In genomic region chr7:272108-272615, GRCh38 we compare ENCODE assay signal across 24 cellular contexts. TPM values are rescaled to one million over a fixed set of nuclear protein-coding genes. Genes with fewer than 3 reads are reported as not detected.
DNase-seq lines count a peak whose midpoint lies in the region; TF ChIP-seq lines count a peak whose summit lies in the region.
"Had no signal": no experiment of that assay in that cellular context is flagged by ENCODE, and none has a peak within 500 bp of the region (broad histone marks: within the 10 kb centered on the region; RNA-seq: fewer than 3 reads in every experiment).

No MANE protein-coding gene starts in this region.

- H3K9ac ChIP-seq in mesenchymal stem cell (ENCODE audit: low read length), result no peak overlapping the region
- H3K9ac ChIP-seq: BLaER1 had no signal

- no peak overlapping the region for H3K18ac ChIP-seq in mesenchymal stem cell (ENCODE audit: low read depth in 1 of 2, low read length in 2 of 2)

- no peak overlapping the region for H3K4ac ChIP-seq in mesenchymal stem cell (ENCODE audit: low read depth in 1 of 2, low read length in 2 of 2)

- H3K27me3 ChIP-seq in mesenchymal stem cell (ENCODE audit: control insufficient read depth in 1 of 2, insufficient read depth in 1 of 2, low read length in 2 of 2) (peaks cover 8 to 21% of the 10 kb centered on the region in 2 experiments), spleen (replicated peaks in 1 of 7) (peaks cover 0 to 7% (median 0%) of the 10 kb centered on the region in 7 donors)
- H3K27me3 ChIP-seq: BLaER1, SJCRH30 had no signal

- H3K9me3 ChIP-seq in mesenchymal stem cell (ENCODE audit: control insufficient read depth, low read length), result peaks cover 20% of the 10 kb centered on the region
- peaks cover 3 to 56% (median 43%) of the 10 kb centered on the region in 8 donors for H3K9me3 ChIP-seq in spleen
- H3K9me3 ChIP-seq: SJCRH30 had no signal

- DNase-seq in chondrocyte (ENCODE audit: low spot score), result peak; percentile 65
- no peak for DNase-seq in mesenchymal stem cell
- peak; percentile 30 for DNase-seq in spleen
- no peak for DNase-seq in midbrain (lab: John Stamatoyannopoulos, UW)
- no peak for DNase-seq in HuH-7 (ENCODE audit: low spot score)
- no peak for DNase-seq in NCI-H146 (lab: John Stamatoyannopoulos, UW)
- DNase-seq: Caco-2; CD4-positive, alpha-beta T cell; DMS 273 treated with DMSO at 0.1 percent for 48 hours; DMS79 treated with DMSO at 0.1 percent for 48 hours; HCEC 1CT; IMR-90; NCI-H1105; NCI-H2081; NCI-H2171; NCI-H345; NCI-H524; NCI-H82; SJCRH30 had no signal

- H3K14ac ChIP-seq in mesenchymal stem cell (ENCODE audit: low read length in 2 of 2), result no peak overlapping the region

- no peak for TF ChIP-seq POLR2A in spleen (IDR thresholded peaks at IDR 0.05)

- H2AFZ ChIP-seq in mesenchymal stem cell (ENCODE audit: low read depth, low read length), result no peak overlapping the region
- H2AFZ ChIP-seq: GM23338 had no signal

- peaks cover 5% of the 10 kb centered on the region for H3K27me3 Mint-ChIP-seq in chondrocyte (ENCODE audit: low read depth)

- H3K36me3 Mint-ChIP-seq in chondrocyte (ENCODE audit: low read depth), result peaks cover 5% of the 10 kb centered on the region

- intact Hi-C loops in spleen (cut with DNase I; ENCODE audit: low total_unique reads), result no loop called here

- TF ChIP-seq CTCF in chondrocyte (IDR thresholded peaks at IDR 0.05) (no peak), spleen (IDR thresholded peaks at IDR 0.05 in 8 of 11, conservative IDR thresholded peaks at IDR 0.05 in 3 of 11) (no peak)

- H3K4me3 ChIP-seq in mesenchymal stem cell (ENCODE audit: insufficient read depth in 1 of 2, low read depth in 1 of 2, low read length in 2 of 2), result no peak overlapping the region
- H3K4me3 ChIP-seq in spleen, result no peak overlapping the region
- H3K4me3 ChIP-seq: BLaER1, GM23338, SJCRH30 had no signal

- peaks cover 6% of the 10 kb centered on the region for H3K9me3 Mint-ChIP-seq in chondrocyte (ENCODE audit: low read depth)

- H2BK15ac ChIP-seq in mesenchymal stem cell (ENCODE audit: low read depth, poor library complexity, severe bottlenecking), result no peak overlapping the region

- no peak overlapping the region for H3K27ac Mint-ChIP-seq in chondrocyte (ENCODE audit: unreplicated experiment)
- H3K27ac Mint-ChIP-seq: CD4-positive, alpha-beta T cell; GM23338 had no signal

- H2BK5ac ChIP-seq in mesenchymal stem cell (ENCODE audit: low read depth, low read length, poor library complexity, severe bottlenecking), result no peak overlapping the region

- H3K4me1 Mint-ChIP-seq in chondrocyte (ENCODE audit: low read depth), result peaks cover 12% of the 10 kb centered on the region
- H3K4me1 Mint-ChIP-seq: GM23338 had no signal

- no peak overlapping the region for H2AK5ac ChIP-seq in mesenchymal stem cell (ENCODE audit: low read length, severe bottlenecking)

- H2BK12ac ChIP-seq in mesenchymal stem cell (ENCODE audit: low read length in 2 of 2), result no peak overlapping the region

- no peak overlapping the region for H3K23ac ChIP-seq in mesenchymal stem cell (ENCODE audit: low read length in 2 of 2)

- no peaks in the 10 kb centered on the region for H3K79me1 ChIP-seq in mesenchymal stem cell (replicated peaks; ENCODE audit: low read length, poor library complexity, severe bottlenecking)

- no peak overlapping the region for H2BK120ac ChIP-seq in mesenchymal stem cell (ENCODE audit: low read depth, low read length)

- peak overlapping the region; percentile 35 for H4K91ac ChIP-seq in mesenchymal stem cell (ENCODE audit: low read length)

- no peak overlapping the region for H4K8ac ChIP-seq in mesenchymal stem cell (ENCODE audit: low read length)

- 88% methylated on average over 16 of the region's 18 CpGs for WGBS in mesenchymal stem cell
- 84 to 86% (median 85%) methylated on average over 17 to 18 of the region's 18 CpGs for WGBS in spleen, 5 donors

- H3K4me1 ChIP-seq in mesenchymal stem cell (ENCODE audit: control insufficient read depth, insufficient read depth, low read depth, low read length) (peaks cover 2% of the 10 kb centered on the region), spleen (no peaks in the 10 kb centered on the region)
- H3K4me1 ChIP-seq: BLaER1, Caco-2, SJCRH30 had no signal

- H3K4me2 ChIP-seq in mesenchymal stem cell (ENCODE audit: low read length, poor library complexity, severe bottlenecking), result no peak overlapping the region
- H3K4me2 ChIP-seq: BLaER1, GM23338 had no signal

- H3K27ac ChIP-seq in angular gyrus (ENCODE audit: low read depth, low read length), result peak overlapping the region; percentile 63
- H3K27ac ChIP-seq in mesenchymal stem cell (ENCODE audit: low read length, poor library complexity, severe bottlenecking), result no peak overlapping the region
- no peak overlapping the region for H3K27ac ChIP-seq in spleen
- H3K27ac ChIP-seq: BLaER1, HL-60, SJCRH30 had no signal

- H3K36me3 ChIP-seq in mesenchymal stem cell (ENCODE audit: control insufficient read depth in 1 of 2, insufficient read depth in 2 of 2, low read depth in 1 of 2, low read length in 2 of 2), result no peaks in the 10 kb centered on the region
- H3K36me3 ChIP-seq in spleen, result no peaks in the 10 kb centered on the region
- H3K36me3 ChIP-seq: BLaER1, SJCRH30 had no signal

- H3K4me3 Mint-ChIP-seq in chondrocyte (ENCODE audit: unreplicated experiment), result no peak overlapping the region
- H3K4me3 Mint-ChIP-seq: CD4-positive, alpha-beta T cell; GM23338 had no signal

RNA-seq across cellular contexts. Expression of gene FOXL3, which starts 17.8 kb away (rescaled TPM):
- not detected in 3 replicates for total RNA-seq in chondrocyte
- not detected for polyA plus RNA-seq in mesenchymal stem cell (2013, experiment 1 of 2)
- polyA plus RNA-seq in mesenchymal stem cell (2013, experiment 2 of 2), result not detected
- total RNA-seq in spleen, result not detected
- polyA plus RNA-seq in spleen, result not detected
- total RNA-seq: Caco-2; CD4-positive, alpha-beta T cell; GM23338; HT1080; IMR-90; SJCRH30 had no signal
- polyA plus RNA-seq: GM23338, IMR-90 had no signal

Comparison
In these comparisons a context has a peak if more than half of its experiments do, and no peak if none do; other contexts are left out.
1. DNase-seq: peak in chondrocyte (single experiment) and spleen (single experiment); none in mesenchymal stem cell (single experiment), midbrain (single experiment), HuH-7 (single experiment) and NCI-H146 (single experiment).